Comparison of ENCODE assay signal across 8 cellular contexts in the genomic region with DNA sequence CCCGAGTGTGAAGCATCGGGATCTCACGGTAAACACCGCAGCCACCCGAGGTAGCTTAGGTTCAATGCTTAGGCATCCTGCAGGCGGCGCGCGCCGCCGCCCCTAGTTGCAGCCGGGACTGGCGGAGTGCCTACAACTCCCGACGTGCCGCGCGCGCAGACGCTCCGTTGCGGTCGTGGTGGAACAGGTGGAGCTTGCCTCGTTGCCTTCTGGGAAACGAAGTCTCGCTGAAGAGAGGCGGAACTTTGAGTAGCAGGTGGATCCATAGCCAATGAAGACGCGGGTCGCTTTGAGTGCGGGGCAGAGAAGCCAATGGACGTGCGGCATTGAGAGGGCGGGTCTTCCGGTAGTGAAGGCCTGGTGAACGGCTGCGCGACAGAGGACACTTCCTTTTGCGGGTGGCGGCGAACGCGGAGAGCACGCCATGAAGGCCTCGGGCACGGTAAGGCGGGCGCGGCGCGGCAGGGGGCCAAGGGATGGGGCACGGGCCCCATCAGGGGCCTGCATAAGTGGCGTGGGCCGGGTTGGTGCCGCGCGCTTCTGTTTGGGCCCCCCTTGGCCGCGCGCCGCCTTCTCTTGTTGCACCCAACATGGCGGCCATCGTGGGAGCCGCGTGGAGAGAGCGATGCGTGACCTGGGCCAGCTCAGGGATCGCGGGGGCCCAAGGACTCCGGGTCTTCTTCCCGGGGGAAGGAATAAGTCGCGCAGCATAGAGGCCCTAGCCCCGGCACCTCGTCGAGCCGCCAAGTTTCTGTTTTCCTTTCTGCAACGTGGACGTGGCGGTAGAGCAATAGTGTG. TPM values are rescaled to one million over a fixed set of nuclear protein-coding genes. Genes with fewer than 3 reads are reported as not detected.
DNase-seq lines count a peak whose midpoint lies in the region; ATAC-seq and TF ChIP-seq lines count a peak whose summit lies in the region.

A gene (plus strand): TSS at position 378 of the 798 bp plus-strand sequence. CDS start 47 bp downstream, at position 425.

- POLR2A ChIA-PET in naive thymus-derived CD8-positive, alpha-beta T cell (lab: Charles Lee) = interaction anchor here (0.5 to 7.7 kb wide), 40 partner anchors 9 to 1489 kb away, joined by 3 to 292 read pairs (median 3); a partner anchor contains a TSS

- peak; percentile 98 for ATAC-seq in activated T-helper 17 cell treated with anti-CD3 and anti-CD28 coated beads, Interleukin-2, amount 50 U/mL, for 72 hours (replicated peaks)
- ATAC-seq in naive thymus-derived CD8-positive, alpha-beta T cell = peak; percentile 94 to 95

- peak; percentile 78 for TF ChIP-seq CTCF in fibroblast of lung (conservative IDR thresholded peaks at IDR 0.05 in 1 of 2, IDR thresholded peaks at IDR 0.05 in 1 of 2; ENCODE audit: low read depth in 1 of 2, low read length in 2 of 2)

- DNase-seq in EH (ENCODE audit: low read depth) = peak; percentile 100
- peak; percentile 100 for DNase-seq in GM23248
- peak; percentile 100 for DNase-seq in LHCN-M2 (ENCODE audit: low read depth)
- DNase-seq in RPMI8226 = peak; percentile 99
- DNase-seq in fibroblast of lung (ENCODE audit: low read depth in 2 of 2) = peak; percentile 100
- peak; percentile 91 to 99 (median 98) for DNase-seq in naive thymus-derived CD8-positive, alpha-beta T cell
- peak; percentile 99 for DNase-seq in stimulated activated naive CD4-positive, alpha-beta T cell treated with Interleukin-2 at 50 U/mL for 16 hours (lab: John Stamatoyannopoulos, UW)

- H3K9ac ChIP-seq in GM23248 (peak within 1 kb of the TSS; percentile 99), fibroblast of lung (ENCODE audit: insufficient read depth, low read length) (peak within 1 kb of the TSS; percentile 93)

- H3K4me1 Mint-ChIP-seq in activated T-helper 17 cell treated with anti-CD3 and anti-CD28 coated beads, Interleukin-2, amount 50 U/mL, for 72 hours = peaks cover 22% of the 10 kb centered on the region
- H3K4me1 Mint-ChIP-seq in naive thymus-derived CD8-positive, alpha-beta T cell = peaks cover 19 to 42% (median 39%) of the 10 kb centered on the region in 4 donors

- H3K4me1 ChIP-seq in GM23248 (ENCODE audit: insufficient read depth) = peaks cover 14% of the 10 kb centered on the region; the same call in 1 of the 2 replicates
- no peaks in the 10 kb centered on the region for H3K4me1 ChIP-seq in fibroblast of lung (ENCODE audit: control insufficient read depth, extremely low read depth, insufficient read depth, low read length)

- H3K27me3 ChIP-seq in GM23248 (replicated peaks; ENCODE audit: insufficient read depth) = no peaks in the 10 kb centered on the region
- H3K27me3 ChIP-seq in fibroblast of lung (ENCODE audit: control insufficient read depth, insufficient read depth, low read length) = no peaks in the 10 kb centered on the region

- H3K27ac Mint-ChIP-seq in activated T-helper 17 cell treated with anti-CD3 and anti-CD28 coated beads, Interleukin-2, amount 50 U/mL, for 72 hours = peak within 1 kb of the TSS; percentile 99
- peak within 1 kb of the TSS; percentile 95 to 100 (median 98) for H3K27ac Mint-ChIP-seq in naive thymus-derived CD8-positive, alpha-beta T cell

- 0 to 1% methylated on average over 66 of the region's 80 CpGs for WGBS in GM23248 (ENCODE audit: low coverage in 1 of 2, low lambda C conversion rate in 2 of 2, missing lambda C conversion rate in 2 of 2), 2 experiments

- peak within 1 kb of the TSS; percentile 67 for H3K27ac ChIP-seq in GM23248
- H3K27ac ChIP-seq in fibroblast of lung (ENCODE audit: insufficient read depth, low read length) = peak within 1 kb of the TSS; percentile 88

- H3K4me2 ChIP-seq in GM23248 (ENCODE audit: unreplicated experiment) (peak within 1 kb of the TSS; percentile 92), fibroblast of lung (ENCODE audit: extremely low read depth, insufficient read depth, low read length) (peak within 1 kb of the TSS; percentile 92)

- in situ Hi-C loops in GM23248 (cut with MboI) = no loop called here

- H4K20me1 ChIP-seq in GM23248 (ENCODE audit: insufficient read depth) = peaks cover 11% of the 10 kb centered on the region; the same call in 1 of the 2 replicates
- no peaks in the 10 kb centered on the region for H4K20me1 ChIP-seq in fibroblast of lung (ENCODE audit: control insufficient read depth, extremely low read depth, insufficient read depth, low read length)

- peaks cover 36% of the 10 kb centered on the region; the same call in 1 of the 2 replicates for H3K36me3 ChIP-seq in GM23248 (ENCODE audit: low read depth)
- peaks cover 24% of the 10 kb centered on the region for H3K36me3 ChIP-seq in fibroblast of lung (ENCODE audit: control insufficient read depth, insufficient read depth, low read length)

- H3K36me3 Mint-ChIP-seq in activated T-helper 17 cell treated with anti-CD3 and anti-CD28 coated beads, Interleukin-2, amount 50 U/mL, for 72 hours (ENCODE audit: low read depth) = peaks cover 54% of the 10 kb centered on the region
- H3K36me3 Mint-ChIP-seq in naive thymus-derived CD8-positive, alpha-beta T cell = peaks cover 5 to 41% (median 6%) of the 10 kb centered on the region in 3 donors

- H3K9me3 Mint-ChIP-seq in activated T-helper 17 cell treated with anti-CD3 and anti-CD28 coated beads, Interleukin-2, amount 50 U/mL, for 72 hours = no peaks in the 10 kb centered on the region
- no peaks in the 10 kb centered on the region for H3K9me3 Mint-ChIP-seq in naive thymus-derived CD8-positive, alpha-beta T cell

- H3K9me2 ChIP-seq in GM23248 (ENCODE audit: insufficient read depth) = no peaks in the 10 kb centered on the region

- H3K4me3 Mint-ChIP-seq in activated T-helper 17 cell treated with anti-CD3 and anti-CD28 coated beads, Interleukin-2, amount 50 U/mL, for 72 hours = peak within 1 kb of the TSS; percentile 96
- peak within 1 kb of the TSS; percentile 91 to 100 (median 99) for H3K4me3 Mint-ChIP-seq in naive thymus-derived CD8-positive, alpha-beta T cell

- H3K4me3 ChIP-seq in GM23248 (peak within 1 kb of the TSS; percentile 98), fibroblast of lung (replicated peaks in 1 of 4; ENCODE audit: control extremely low read depth in 1 of 4, insufficient read depth in 1 of 4, low read depth in 3 of 4, low read length in 4 of 4) (peak within 1 kb of the TSS; percentile 92 to 100 (median 100))

- no peaks in the 10 kb centered on the region for H3K27me3 Mint-ChIP-seq in activated T-helper 17 cell treated with anti-CD3 and anti-CD28 coated beads, Interleukin-2, amount 50 U/mL, for 72 hours
- H3K27me3 Mint-ChIP-seq in naive thymus-derived CD8-positive, alpha-beta T cell = peaks cover 0 to 1% (median 0%) of the 10 kb centered on the region in 5 donors

- H3K79me2 ChIP-seq in GM23248 (ENCODE audit: insufficient read depth) (peaks cover 37% of the 10 kb centered on the region), fibroblast of lung (ENCODE audit: control insufficient read depth, insufficient read depth, low read length) (peaks cover 29% of the 10 kb centered on the region)

- peaks cover 27% of the 10 kb centered on the region for H3F3A ChIP-seq in GM23248 (ENCODE audit: insufficient read depth)

- peak within 1 kb of the TSS; percentile 100 for H2AFZ ChIP-seq in GM23248
- H2AFZ ChIP-seq in fibroblast of lung (ENCODE audit: low read length) = peak within 1 kb of the TSS; percentile 60

- H3K9me3 ChIP-seq in GM23248 (ENCODE audit: low read depth) = no peaks in the 10 kb centered on the region
- no peaks in the 10 kb centered on the region for H3K9me3 ChIP-seq in fibroblast of lung (ENCODE audit: control insufficient read depth, insufficient read depth, low read depth, low read length)

RNA-seq across cellular contexts. Expression of the gene that starts here (rescaled TPM):
- total RNA-seq in GM23248 (2014; rRNA removed; shearing (Covaris generic)) = 680 and 837 TPM in 2 replicates
- polyA plus RNA-seq in GM23248 (2016; fragmentation: Nextera tagmentation; extraction: Ambion mirVana) (1,456 and 1,474 TPM in 2 replicates), fibroblast of lung (891 and 971 TPM in 2 replicates)
- total RNA-seq in LHCN-M2 (2014; rRNA removed) (953 and 1,102 TPM in 2 replicates), fibroblast of lung (1,148 and 1,427 TPM in 2 replicates)
- 1,863 TPM for polyA plus RNA-seq in LHCN-M2 (2012)
- total RNA-seq in activated T-helper 17 cell treated with anti-CD3 and anti-CD28 coated beads, Interleukin-2, amount 50 U/mL, for 72 hours = 1,000 to 10,000 TPM; 2,920 to 3,543 TPM
- 1,793 and 1,913 TPM in 2 replicates for polyA plus RNA-seq in fibroblast of lung (2012)
- 262 and 330 TPM in 2 replicates for polyA minus RNA-seq in fibroblast of lung (ENCODE audit: low replicate concordance)
- 1,000 to 10,000 TPM; 2,924 to 2,989 TPM for total RNA-seq in naive thymus-derived CD8-positive, alpha-beta T cell
- 1,000 to 10,000 TPM; 3,790 to 4,859 (median 4,546) TPM for polyA plus RNA-seq in naive thymus-derived CD8-positive, alpha-beta T cell

Comparison
In these comparisons a context has a peak if more than half of its experiments do, and no peak if none do; other contexts are left out.
1. Peak in every context shown above with its lines: DNase-seq, ATAC-seq, H3K4me3 ChIP-seq and H3K27ac ChIP-seq.